Comparison of ENCODE assay signal across 37 cellular contexts in genomic region chrX:15016051-15016450, GRCh38.
"Had no signal": no experiment of that assay in that cellular context is flagged by ENCODE, and none has a peak within 500 bp of the region (broad histone marks: within the 10 kb centered on the region; RNA-seq: fewer than 3 reads in every experiment).

No MANE protein-coding gene starts in this region.

- H3K4me2 ChIP-seq: neural progenitor cell had no signal

- H3K9me3 Mint-ChIP-seq: activated CD4-positive, alpha-beta memory T cell treated with anti-CD3 and anti-CD28 coated beads for 36 hours; activated CD4-positive, alpha-beta T cell treated with anti-CD3 and anti-CD28 coated beads, Interleukin-2, amount 10 ng/mL, durations not matched to agents 24 days and 14 days; activated naive CD4-positive, alpha-beta T cell treated with anti-CD3 and anti-CD28 coated beads for 36 hours; activated naive CD8-positive, alpha-beta T cell treated with anti-CD3 and anti-CD28 coated beads for 36 hours; activated T-cell treated with anti-CD3 and anti-CD28 coated beads, Interleukin-2, amount 50 U/mL, for 24 hours; natural killer cell; neural progenitor cell; stimulated activated naive B cell treated with anti-CD40 and anti-IgM and Interleukin-4, amounts not matched to agents 10 μg/mL and 1 μg/mL and 100 μg/mL, for 72 hours; T-helper 2 cell treated with Interferon-gamma antibody and Interleukin-4, amounts not matched to agents 5 μg/mL and 100 μg/mL, for 36 hours had no signal

- H3K4me3 ChIP-seq: adrenal gland, cardiac muscle cell, coronary artery, dorsolateral prefrontal cortex, gastrocnemius medialis, left ventricle myocardium inferior, lung, neural progenitor cell, psoas muscle, sigmoid colon, suprapubic skin, tibial artery, upper lobe of right lung had no signal

- H3K27ac ChIP-seq: adrenal gland, cardiac muscle cell, coronary artery, dorsolateral prefrontal cortex, gastrocnemius medialis, left ventricle myocardium inferior, neural progenitor cell, parathyroid adenoma, psoas muscle, sigmoid colon, suprapubic skin, tibial artery, upper lobe of right lung had no signal

- H3K4me1 Mint-ChIP-seq: activated CD4-positive, alpha-beta T cell treated with anti-CD3 and anti-CD28 coated beads, Interleukin-2, amount 10 ng/mL, durations not matched to agents 24 days and 14 days; activated naive CD8-positive, alpha-beta T cell treated with anti-CD3 and anti-CD28 coated beads for 36 hours; brain; natural killer cell; neural progenitor cell; stimulated activated naive B cell treated with anti-CD40 and anti-IgM and Interleukin-4, amounts not matched to agents 10 μg/mL and 1 μg/mL and 100 μg/mL, for 72 hours had no signal

- H3K27me3 Mint-ChIP-seq: activated CD4-positive, alpha-beta memory T cell treated with anti-CD3 and anti-CD28 coated beads for 36 hours; activated CD4-positive, alpha-beta T cell treated with anti-CD3 and anti-CD28 coated beads, Interleukin-2, amount 10 ng/mL, durations not matched to agents 24 days and 14 days; activated naive CD8-positive, alpha-beta T cell treated with anti-CD3 and anti-CD28 coated beads for 36 hours; stimulated activated naive B cell treated with anti-CD40 and anti-IgM and Interleukin-4, amounts not matched to agents 10 μg/mL and 1 μg/mL and 100 μg/mL, for 72 hours had no signal

- H3K27me3 ChIP-seq: adrenal gland, cardiac muscle cell, gastrocnemius medialis, neural progenitor cell, sigmoid colon, suprapubic skin, tibial artery, upper lobe of right lung had no signal

- H3K9me3 ChIP-seq: adrenal gland, gastrocnemius medialis, left ventricle myocardium inferior, psoas muscle, sigmoid colon, suprapubic skin, tibial artery, upper lobe of right lung had no signal

- H3K4me3 Mint-ChIP-seq: activated CD4-positive, alpha-beta memory T cell treated with anti-CD3 and anti-CD28 coated beads for 36 hours; activated CD4-positive, alpha-beta T cell treated with anti-CD3 and anti-CD28 coated beads, Interleukin-2, amount 10 ng/mL, durations not matched to agents 24 days and 14 days; activated naive CD4-positive, alpha-beta T cell treated with anti-CD3 and anti-CD28 coated beads for 36 hours; activated naive CD8-positive, alpha-beta T cell treated with anti-CD3 and anti-CD28 coated beads for 36 hours; activated T-cell treated with anti-CD3 and anti-CD28 coated beads, Interleukin-2, amount 50 U/mL, for 24 hours; brain; natural killer cell; neural progenitor cell; stimulated activated naive B cell treated with anti-CD40 and anti-IgM and Interleukin-4, amounts not matched to agents 10 μg/mL and 1 μg/mL and 100 μg/mL, for 72 hours; T-helper 2 cell treated with Interferon-gamma antibody and Interleukin-4, amounts not matched to agents 5 μg/mL and 100 μg/mL, for 36 hours had no signal

- H2AFZ ChIP-seq: neural progenitor cell, parathyroid adenoma had no signal

- DNase-seq: activated CD4-positive, alpha-beta memory T cell treated with anti-CD3 and anti-CD28 coated beads for 36 hours; activated CD4-positive, alpha-beta T cell treated with anti-CD3 and anti-CD28 coated beads, Interleukin-2, amount 10 ng/mL, durations not matched to agents 24 days and 14 days; activated CD4-positive, CD25-positive, alpha-beta regulatory T cell treated with anti-CD3 and anti-CD28 coated beads, Interleukin-2, amount 50 U/mL, for 72 hours; activated CD8-positive, alpha-beta memory T cell treated with anti-CD3 and anti-CD28 coated beads, Interleukin-2, amount 50 U/mL, for 4 hours; activated effector memory CD4-positive, alpha-beta T cell treated with Interleukin-2 at 50 U/mL for 16 hours; activated naive CD4-positive, alpha-beta T cell treated with anti-CD3 and anti-CD28 coated beads for 36 hours; activated naive CD8-positive, alpha-beta T cell treated with anti-CD3 and anti-CD28 coated beads for 36 hours; activated T-cell treated with anti-CD3 and anti-CD28 coated beads, Interleukin-2, amount 50 U/mL, for 24 hours; adrenal gland; aorta; cerebellar nuclear complex; dorsolateral prefrontal cortex; effector memory CD4-positive, alpha-beta T cell; erythroblast; gastrocnemius medialis; glutamatergic neuron; islet precursor cell; left ventricle myocardium inferior; mesendoderm; natural killer cell; occipital lobe; psoas muscle; sigmoid colon; small intestine; stimulated activated CD4-positive, alpha-beta T cell treated with anti-CD3 and anti-CD28 coated beads, Interleukin-4, amount 100 ng/mL, for 4 hours; stimulated activated CD8-positive, alpha-beta memory T cell treated with anti-CD3 and anti-CD28 coated beads, Interleukin-4, amount 100 ng/mL, for 48 hours; stimulated activated naive B cell treated with anti-CD40 and anti-IgM and Interleukin-4, amounts not matched to agents 10 μg/mL and 1 μg/mL and 100 μg/mL, for 72 hours; tibial artery; upper lobe of right lung had no signal

- H3K36me3 Mint-ChIP-seq: activated CD4-positive, alpha-beta memory T cell treated with anti-CD3 and anti-CD28 coated beads for 36 hours; activated naive CD8-positive, alpha-beta T cell treated with anti-CD3 and anti-CD28 coated beads for 36 hours; brain; natural killer cell; neural progenitor cell; stimulated activated naive B cell treated with anti-CD40 and anti-IgM and Interleukin-4, amounts not matched to agents 10 μg/mL and 1 μg/mL and 100 μg/mL, for 72 hours had no signal

- ATAC-seq: gastrocnemius medialis; natural killer cell; psoas muscle; stimulated activated naive B cell treated with anti-CD40 and anti-IgM and Interleukin-4, amounts not matched to agents 10 μg/mL and 1 μg/mL and 100 μg/mL, for 72 hours; upper lobe of right lung had no signal

- H3K9ac ChIP-seq: neural progenitor cell, parathyroid adenoma had no signal

- H3K36me3 ChIP-seq: adrenal gland, cardiac muscle cell, gastrocnemius medialis, left ventricle myocardium inferior, neural progenitor cell, sigmoid colon, suprapubic skin, tibial artery, upper lobe of right lung had no signal

- H3K4me1 ChIP-seq: adrenal gland, gastrocnemius medialis, left ventricle myocardium inferior, neural progenitor cell, parathyroid adenoma, psoas muscle, sigmoid colon, suprapubic skin, tibial artery, upper lobe of right lung had no signal

- H3K27ac Mint-ChIP-seq: activated CD4-positive, alpha-beta memory T cell treated with anti-CD3 and anti-CD28 coated beads for 36 hours; activated CD4-positive, alpha-beta T cell treated with anti-CD3 and anti-CD28 coated beads, Interleukin-2, amount 10 ng/mL, durations not matched to agents 24 days and 14 days; activated naive CD4-positive, alpha-beta T cell treated with anti-CD3 and anti-CD28 coated beads for 36 hours; activated naive CD8-positive, alpha-beta T cell treated with anti-CD3 and anti-CD28 coated beads for 36 hours; activated T-cell treated with anti-CD3 and anti-CD28 coated beads, Interleukin-2, amount 50 U/mL, for 24 hours; brain; natural killer cell; neural progenitor cell; stimulated activated naive B cell treated with anti-CD40 and anti-IgM and Interleukin-4, amounts not matched to agents 10 μg/mL and 1 μg/mL and 100 μg/mL, for 72 hours; T-helper 2 cell treated with Interferon-gamma antibody and Interleukin-4, amounts not matched to agents 5 μg/mL and 100 μg/mL, for 36 hours had no signal

- H3K79me2 ChIP-seq: parathyroid adenoma had no signal
